Comparison of ENCODE assay signal across 10 cellular contexts in the genomic region with DNA sequence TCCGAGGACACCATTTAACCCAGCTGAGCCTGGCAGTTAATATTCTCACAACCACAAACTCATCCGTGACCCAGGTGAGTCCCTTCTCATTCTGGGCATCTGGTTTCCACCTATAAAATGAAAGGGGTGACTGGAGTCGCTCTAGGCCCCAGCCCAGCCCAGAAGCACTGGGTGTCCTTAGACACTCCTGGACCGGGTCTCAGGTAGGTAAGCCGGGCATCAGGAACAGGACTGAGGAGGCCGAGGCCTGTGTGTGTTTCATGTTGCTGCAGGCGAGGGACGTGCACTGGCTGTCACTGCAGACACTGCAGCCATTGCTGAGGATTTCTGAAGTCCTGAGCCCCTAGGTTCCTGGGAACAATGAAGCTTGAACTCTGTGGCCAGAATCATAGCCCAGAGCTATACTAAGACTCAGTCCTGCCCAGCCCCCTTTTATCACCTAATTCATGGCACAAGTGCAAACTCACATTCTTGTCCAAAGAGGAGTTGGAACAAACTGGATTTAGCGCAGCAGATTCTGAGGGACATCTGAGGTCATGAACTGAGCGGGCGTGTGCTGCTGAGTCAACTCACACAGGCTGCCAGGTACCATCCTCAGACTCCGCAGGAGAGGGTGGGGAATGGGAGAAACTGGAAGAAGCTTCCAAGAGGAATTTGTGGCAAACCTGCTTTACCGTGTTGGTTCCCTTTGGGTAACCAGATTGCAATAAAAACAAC.
DNase-seq lines count a peak whose midpoint lies in the region; ATAC-seq, FAIRE-seq and TF ChIP-seq lines count a peak whose summit lies in the region.
"Had no signal": no experiment of that assay in that cellular context is flagged by ENCODE, and none has a peak within 500 bp of the region (broad histone marks: within the 10 kb centered on the region; RNA-seq: fewer than 3 reads in every experiment).

No MANE protein-coding gene starts in this region.

- intact Hi-C loops in PC-3 (cut with micrococcal nuclease) = loop anchor here (1.0 to 5.0 kb wide), 6 partner anchors 55 to 392 kb away; no protein-coding TSS in a partner anchor

- peak; percentile 85 for DNase-seq in DMS 273 (lab: John Stamatoyannopoulos, UW; ENCODE audit: unreplicated experiment)
- peak; percentile 92 for DNase-seq in PC-3
- DNase-seq in fibroblast of pulmonary artery (ENCODE audit: low read depth) = peak; percentile 50
- no peak for DNase-seq in omental fat pad (ENCODE audit: low spot score)
- no peak for DNase-seq in activated gamma-delta T cell (lab: John Stamatoyannopoulos, UW)
- no peak for DNase-seq in NCI-H2107 treated with DMSO at 0.1 percent for 48 hours (lab: John Stamatoyannopoulos, UW; ENCODE audit: unreplicated experiment)
- no peak for DNase-seq in D721Med (ENCODE audit: insufficient read length, low spot score)
- DNase-seq in NCI-H2227 (lab: John Stamatoyannopoulos, UW; ENCODE audit: unreplicated experiment) = no peak
- DNase-seq: stimulated activated CD4-positive, alpha-beta T cell treated with anti-CD3 and anti-CD28 coated beads, Interleukin-15, amount 100 ng/mL, for 24 hours had no signal

- H2AFZ ChIP-seq in PC-3 (ENCODE audit: low read length) = no peak overlapping the region

- no peak for FAIRE-seq in D721Med (lab: Jason Lieb, UNC)

- H3K9me3 ChIP-seq in PC-3 (ENCODE audit: low read length) = no peaks in the 10 kb centered on the region

- peaks cover 9% of the 10 kb centered on the region for H3F3A ChIP-seq in PC-3 (ENCODE audit: low read length, unreplicated experiment)

- peak overlapping the region; percentile 96 for H3K27ac ChIP-seq in PC-3 (ENCODE audit: low read length)

- CTCF ChIA-PET in PC-3 (lab: Charles Lee) = interaction anchor here (0.5 to 3.4 kb wide), 11 partner anchors 14 to 236 kb away, joined by 3 to 25 read pairs (median 4); no protein-coding TSS in a partner anchor

- peak overlapping the region; percentile 87 for H3K9ac ChIP-seq in PC-3 (ENCODE audit: low read length)
- H3K9ac ChIP-seq: BLaER1 treated with 17β-estradiol and CSF1 and Interleukin-3, amounts not matched to agents 10 nM and 100 nM had no signal

- ATAC-seq in PC-3 (peak; percentile 42), omental fat pad (ENCODE audit: low FRiP score) (peak; percentile 66)

- H3K9me2 ChIP-seq in PC-3 (replicated peaks; ENCODE audit: low read length) = no peaks in the 10 kb centered on the region

- TSS peak; percentile 68 for BruUV-seq in PC-3 (replicated peaks; lab: Mats Ljungman, UMichigan)

- no peaks in the 10 kb centered on the region for H4K20me1 ChIP-seq in PC-3 (ENCODE audit: low read length)
- H4K20me1 ChIP-seq: BLaER1 treated with 17β-estradiol and CSF1 and Interleukin-3, amounts not matched to agents 10 nM and 100 nM had no signal

- peaks cover 51% of the 10 kb centered on the region for H3K4me1 ChIP-seq in PC-3 (ENCODE audit: insufficient read depth, low read length)

- no peak for TF ChIP-seq CTCF in PC-3 (conservative IDR thresholded peaks at IDR 0.05; ENCODE audit: low read depth, low read length)
- no peak for TF ChIP-seq CTCF in fibroblast of pulmonary artery (IDR thresholded peaks at IDR 0.05; ENCODE audit: low read length, missing control alignments)
- TF ChIP-seq CTCF in omental fat pad (IDR thresholded peaks at IDR 0.05) = no peak
- no peak for TF ChIP-seq CTCF in D721Med (IDR thresholded peaks at IDR 0.05; ENCODE audit: insufficient read depth, missing control alignments)

- H3K4me2 ChIP-seq in PC-3 (ENCODE audit: low read length) = peak overlapping the region; percentile 76

- POLR2A ChIA-PET in PC-3 (lab: Charles Lee; ENCODE audit: unreplicated experiment) = interaction anchor here (0.6 to 1.1 kb wide), 4 partner anchors 60 to 234 kb away, joined by 3 to 5 read pairs (median 4); no protein-coding TSS in a partner anchor

- no peaks in the 10 kb centered on the region for H3K27me3 ChIP-seq in PC-3 (ENCODE audit: low read length)
- H3K27me3 ChIP-seq: BLaER1 treated with 17β-estradiol and CSF1 and Interleukin-3, amounts not matched to agents 10 nM and 100 nM had no signal

- H3K36me3 ChIP-seq in PC-3 (ENCODE audit: low read depth, low read length) = no peaks in the 10 kb centered on the region
- H3K36me3 ChIP-seq: BLaER1 treated with 17β-estradiol and CSF1 and Interleukin-3, amounts not matched to agents 10 nM and 100 nM had no signal

- H3K79me2 ChIP-seq in PC-3 (ENCODE audit: low read length) = no peaks in the 10 kb centered on the region

- H3K4me3 ChIP-seq in PC-3 (ENCODE audit: low read length) (peak overlapping the region; percentile 41), fibroblast of pulmonary artery (replicated peaks; ENCODE audit: low read depth, low read length) (no peak overlapping the region)
- H3K4me3 ChIP-seq: BLaER1 treated with 17β-estradiol and CSF1 and Interleukin-3, amounts not matched to agents 10 nM and 100 nM had no signal

Comparison
In these comparisons a context has a peak if more than half of its experiments do, and no peak if none do; other contexts are left out.
1. DNase-seq: peak in DMS 273 (single experiment), PC-3 (single experiment) and fibroblast of pulmonary artery (single experiment); none in omental fat pad (single experiment), activated gamma-delta T cell (single experiment), NCI-H2107 treated with DMSO at 0.1 percent for 48 hours (single experiment), D721Med (single experiment) and NCI-H2227 (single experiment).